Comparison of ENCODE assay signal across 30 cellular contexts in genomic region chr7:91787923-91788322, GRCh38.
"Had no signal": no experiment of that assay in that cellular context is flagged by ENCODE, and none has a peak within 500 bp of the region (broad histone marks: within the 10 kb centered on the region; RNA-seq: fewer than 3 reads in every experiment).

No MANE protein-coding gene starts in this region.

- ATAC-seq: activated CD8-positive, alpha-beta T cell treated with anti-CD3 and anti-CD28 coated beads for 36 hours; activated naive CD4-positive, alpha-beta T cell treated with anti-CD3 and anti-CD28 coated beads, Interleukin-2, amount 50 U/mL, for 72 hours; activated T-cell treated with anti-CD3 and anti-CD28 coated beads, Interleukin-2, amount 50 U/mL, for 4 hours; activated T-cell treated with anti-CD3 and anti-CD28 coated beads, Interleukin-2, amount 50 U/mL, for 72 hours; activated T-helper 17 cell treated with anti-CD3 and anti-CD28 coated beads, Interleukin-2, amount 50 U/mL, for 72 hours; body of pancreas had no signal

- DNase-seq: activated B cell treated with CpG ODN at 0.5 μM for 24 hours; activated CD4-positive, alpha-beta memory T cell treated with anti-CD3 and anti-CD28 coated beads for 36 hours; activated CD4-positive, alpha-beta T cell treated with anti-CD3 and anti-CD28 coated beads for 4 hours; activated CD4-positive, alpha-beta T cell treated with anti-CD3 and anti-CD28 coated beads, Interleukin-2, amount 10 ng/mL, durations not matched to agents 24 days and 14 days; activated CD4-positive, alpha-beta T cell treated with anti-CD3 and anti-CD28 coated beads, Interleukin-2, amount 50 U/mL, for 1 hour; activated CD4-positive, alpha-beta T cell treated with anti-CD3 and anti-CD28 coated beads, Interleukin-2, amount 50 U/mL, for 4 hours; activated CD4-positive, CD25-positive, alpha-beta regulatory T cell treated with anti-CD3 and anti-CD28 coated beads, Interleukin-2, amount 50 U/mL, for 72 hours; activated CD8-positive, alpha-beta memory T cell treated with anti-CD3 and anti-CD28 coated beads, Interleukin-2, amount 50 U/mL, for 4 hours; activated CD8-positive, alpha-beta T cell treated with anti-CD3 and anti-CD28 coated beads for 36 hours; activated effector memory CD4-positive, alpha-beta T cell treated with anti-CD3 and anti-CD28 coated beads, Interleukin-2, amount 50 U/mL, for 16 hours; activated gamma-delta T cell treated with Interleukin-2 at 50 U/mL for 16 hours; activated naive CD4-positive, alpha-beta T cell; activated naive CD4-positive, alpha-beta T cell treated with anti-CD3 and anti-CD28 coated beads for 36 hours; activated naive CD4-positive, alpha-beta T cell treated with anti-CD3 and anti-CD28 coated beads, Interleukin-2, amount 50 U/mL, for 16 hours; activated naive CD8-positive, alpha-beta T cell treated with anti-CD3 and anti-CD28 coated beads for 36 hours; activated T-cell treated with anti-CD3 and anti-CD28 coated beads for 4 hours; activated T-cell treated with anti-CD3 and anti-CD28 coated beads, Interleukin-2, amount 50 U/mL, for 1 hour; activated T-cell treated with anti-CD3 and anti-CD28 coated beads, Interleukin-2, amount 50 U/mL, for 4 hours; activated T-cell treated with anti-CD3 and anti-CD28 coated beads, Interleukin-2, amount 50 U/mL, for 72 hours; adrenal gland; amniotic stem cell; aorta; body of pancreas; brain microvascular endothelial cell; central memory CD4-positive, alpha-beta T cell; T-helper 1 cell; T-helper 2 cell; T-helper 9 cell had no signal
